Comparison of ENCODE assay signal across 30 cellular contexts in the genomic region with DNA sequence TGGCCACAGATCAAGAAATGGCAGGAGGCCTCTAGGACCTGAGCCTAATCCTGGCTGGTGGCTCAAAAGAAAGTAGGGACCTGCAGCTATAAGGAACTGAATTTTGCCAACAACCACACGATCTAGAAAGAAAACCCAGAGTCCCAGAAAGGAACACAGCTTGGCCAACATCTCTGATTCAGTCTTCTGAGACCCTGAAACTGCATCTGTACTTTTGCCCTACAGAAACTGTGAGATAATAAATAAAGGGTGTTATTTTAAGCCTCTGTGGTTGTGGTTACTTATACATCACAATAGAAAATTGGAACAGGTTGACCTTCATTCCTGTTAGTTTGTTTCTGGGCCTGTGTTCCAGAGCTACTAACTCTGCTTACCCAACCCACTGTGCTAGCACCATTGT.
"Had no signal": no experiment of that assay in that cellular context is flagged by ENCODE, and none has a peak within 500 bp of the region (broad histone marks: within the 10 kb centered on the region; RNA-seq: fewer than 3 reads in every experiment).

No MANE protein-coding gene starts in this region.

- H3K27ac Mint-ChIP-seq: immature natural killer cell; naive thymus-derived CD8-positive, alpha-beta T cell; nephron; stimulated activated naive B cell treated with anti-CD40 and anti-IgM and Interleukin-4, amounts not matched to agents 10 μg/mL and 1 μg/mL and 100 μg/mL, for 72 hours had no signal

- H3K27me3 Mint-ChIP-seq: naive thymus-derived CD8-positive, alpha-beta T cell; stimulated activated naive B cell treated with anti-CD40 and anti-IgM and Interleukin-4, amounts not matched to agents 10 μg/mL and 1 μg/mL and 100 μg/mL, for 72 hours had no signal

- ATAC-seq: left colon; left lung; lower lobe of right lung; naive thymus-derived CD8-positive, alpha-beta T cell; pancreas; right cardiac atrium; sciatic nerve; stimulated activated naive B cell treated with anti-CD40 and anti-IgM and Interleukin-4, amounts not matched to agents 10 μg/mL and 1 μg/mL and 100 μg/mL, for 72 hours; stimulated activated naive CD8-positive, alpha-beta T cell treated with anti-CD3 and anti-CD28 coated beads, Interleukin-15, Interleukin-2, amounts not matched to agents 100 U/mL and 50 U/mL, for 24 hours had no signal

- H3K4me3 ChIP-seq: left lung, lower lobe of right lung, pancreas, prostate gland, skin epidermis, stomach, testis, thyroid gland, transverse colon, upper lobe of left lung had no signal

- DNase-seq: immature natural killer cell; kidney; left colon; left lung; lower lobe of right lung; mammary epithelial cell; mesenchymal stem cell; naive thymus-derived CD8-positive, alpha-beta T cell; nucleus accumbens; pancreas; posterior cingulate gyrus; retina; right cardiac atrium; stimulated activated CD4-positive, alpha-beta T cell treated with anti-CD3 and anti-CD28 coated beads, Interleukin-12 subunit alpha, Interleukin-12 subunit beta, amount 100 ng/mL, for 4 hours; stimulated activated CD4-positive, alpha-beta T cell treated with anti-CD3 and anti-CD28 coated beads, Interleukin-15, amount 100 ng/mL, for 24 hours; stimulated activated CD4-positive, alpha-beta T cell treated with anti-CD3 and anti-CD28 coated beads, Interleukin-2, amount 100 ng/mL, for 24 hours; stimulated activated CD4-positive, alpha-beta T cell treated with anti-CD3 and anti-CD28 coated beads, Interleukin-4, amount 100 ng/mL, for 1 hour; stimulated activated naive B cell treated with anti-CD40 and anti-IgM and Interleukin-4, amounts not matched to agents 10 μg/mL and 1 μg/mL and 100 μg/mL, for 72 hours; stimulated activated naive CD8-positive, alpha-beta T cell treated with anti-CD3 and anti-CD28 coated beads, Interleukin-15, Interleukin-2, amounts not matched to agents 100 U/mL and 50 U/mL, for 24 hours; stomach; testis; thyroid gland; transverse colon; upper lobe of left lung had no signal

- H3K27ac ChIP-seq: left lung, lower lobe of right lung, pancreas, prostate gland, skin epidermis, stomach, testis, thyroid gland, transverse colon, upper lobe of left lung had no signal

- H3K4me3 Mint-ChIP-seq: immature natural killer cell; naive thymus-derived CD8-positive, alpha-beta T cell; nephron; neural crest cell; stimulated activated naive B cell treated with anti-CD40 and anti-IgM and Interleukin-4, amounts not matched to agents 10 μg/mL and 1 μg/mL and 100 μg/mL, for 72 hours had no signal

- H3K4me1 ChIP-seq: left lung, lower lobe of right lung, pancreas, prostate gland, stomach, testis, thyroid gland, transverse colon, upper lobe of left lung had no signal

- H3K9me3 Mint-ChIP-seq: neural crest cell had no signal

- H3K36me3 Mint-ChIP-seq: immature natural killer cell; naive thymus-derived CD8-positive, alpha-beta T cell; stimulated activated naive B cell treated with anti-CD40 and anti-IgM and Interleukin-4, amounts not matched to agents 10 μg/mL and 1 μg/mL and 100 μg/mL, for 72 hours had no signal

- H3K36me3 ChIP-seq: left lung, lower lobe of right lung, pancreas, prostate gland, stomach, thyroid gland, transverse colon, upper lobe of left lung had no signal

- H3K27me3 ChIP-seq: left lung, pancreas, stomach, testis, thyroid gland, transverse colon, upper lobe of left lung had no signal

- H3K4me1 Mint-ChIP-seq: immature natural killer cell; naive thymus-derived CD8-positive, alpha-beta T cell; nephron; neural crest cell; stimulated activated naive B cell treated with anti-CD40 and anti-IgM and Interleukin-4, amounts not matched to agents 10 μg/mL and 1 μg/mL and 100 μg/mL, for 72 hours had no signal

- FAIRE-seq: islet of Langerhans, kidney, pancreas had no signal

- H3K9me3 ChIP-seq: left lung, lower lobe of right lung, pancreas, prostate gland, stomach, testis, thyroid gland, transverse colon, upper lobe of left lung had no signal
